ENCODE assay signal across 22 cellular contexts in genomic region chr13:91882918-91883317, GRCh38.
"Had no signal": no experiment of that assay in that cellular context is flagged by ENCODE, and none has a peak within 500 bp of the region (broad histone marks: within the 10 kb centered on the region; RNA-seq: fewer than 3 reads in every experiment).

No MANE protein-coding gene starts in this region.

- H3K27me3 Mint-ChIP-seq: naive B cell; stimulated activated memory B cell treated with anti-CD40 and anti-IgM and Interleukin-4, amounts not matched to agents 10 μg/mL and 1 μg/mL and 100 μg/mL, for 72 hours; stimulated activated naive CD8-positive, alpha-beta T cell treated with anti-CD3 and anti-CD28 coated beads, Interleukin-15, Interleukin-2, amounts not matched to agents 100 ng/mL and 50 ng/mL, for 24 hours had no signal

- H3K9me3 Mint-ChIP-seq: endodermal cell, nephron progenitor cell had no signal

- ATAC-seq: heart left ventricle; left cardiac atrium; left ventricle myocardium superior; psoas muscle; sciatic nerve; stimulated activated memory B cell treated with anti-CD40 and anti-IgM and Interleukin-4, amounts not matched to agents 10 μg/mL and 1 μg/mL and 100 μg/mL, for 72 hours had no signal

- H3K27me3 ChIP-seq: spleen, testis, transverse colon had no signal

- H3K4me3 Mint-ChIP-seq: endodermal cell; naive B cell; nephron progenitor cell; stimulated activated memory B cell treated with anti-CD40 and anti-IgM and Interleukin-4, amounts not matched to agents 10 μg/mL and 1 μg/mL and 100 μg/mL, for 72 hours; stimulated activated naive CD8-positive, alpha-beta T cell treated with anti-CD3 and anti-CD28 coated beads, Interleukin-15, Interleukin-2, amounts not matched to agents 100 ng/mL and 50 ng/mL, for 24 hours had no signal

- H3K9me3 ChIP-seq: heart left ventricle, psoas muscle, testis, transverse colon had no signal

- DNase-seq: effector CD4-positive, alpha-beta T cell; endodermal cell; foreskin melanocyte; heart left ventricle; hypothalamus; left cardiac atrium; left ventricle myocardium superior; mesendoderm; naive B cell; nephron progenitor cell; psoas muscle; spleen; stimulated activated CD4-positive, alpha-beta T cell treated with anti-CD3 and anti-CD28 coated beads, Interleukin-15, amount 100 ng/mL, for 24 hours; stimulated activated CD4-positive, alpha-beta T cell treated with anti-CD3 and anti-CD28 coated beads, Interleukin-1b, Interleukin-23, amount 100 ng/mL, for 48 hours; stimulated activated CD4-positive, alpha-beta T cell treated with anti-CD3 and anti-CD28 coated beads, Interleukin-4, amount 100 ng/mL, for 24 hours; testis; transverse colon had no signal

- H3K36me3 ChIP-seq: heart left ventricle, spleen, transverse colon had no signal

- H3K4me1 Mint-ChIP-seq: naive B cell; nephron progenitor cell; stimulated activated memory B cell treated with anti-CD40 and anti-IgM and Interleukin-4, amounts not matched to agents 10 μg/mL and 1 μg/mL and 100 μg/mL, for 72 hours had no signal

- H3K36me3 Mint-ChIP-seq: naive B cell; stimulated activated memory B cell treated with anti-CD40 and anti-IgM and Interleukin-4, amounts not matched to agents 10 μg/mL and 1 μg/mL and 100 μg/mL, for 72 hours had no signal

- H3K27ac Mint-ChIP-seq: endodermal cell; nephron progenitor cell; stimulated activated memory B cell treated with anti-CD40 and anti-IgM and Interleukin-4, amounts not matched to agents 10 μg/mL and 1 μg/mL and 100 μg/mL, for 72 hours; stimulated activated naive CD8-positive, alpha-beta T cell treated with anti-CD3 and anti-CD28 coated beads, Interleukin-15, Interleukin-2, amounts not matched to agents 100 ng/mL and 50 ng/mL, for 24 hours had no signal

- H3K4me3 ChIP-seq: coronary artery, heart left ventricle, lung, psoas muscle, spleen, testis, transverse colon had no signal

- H3K4me1 ChIP-seq: heart left ventricle, psoas muscle, spleen, testis, transverse colon had no signal

- H3K27ac ChIP-seq: coronary artery, heart left ventricle, psoas muscle, spleen, testis, transverse colon had no signal
